In the genomic region with DNA sequence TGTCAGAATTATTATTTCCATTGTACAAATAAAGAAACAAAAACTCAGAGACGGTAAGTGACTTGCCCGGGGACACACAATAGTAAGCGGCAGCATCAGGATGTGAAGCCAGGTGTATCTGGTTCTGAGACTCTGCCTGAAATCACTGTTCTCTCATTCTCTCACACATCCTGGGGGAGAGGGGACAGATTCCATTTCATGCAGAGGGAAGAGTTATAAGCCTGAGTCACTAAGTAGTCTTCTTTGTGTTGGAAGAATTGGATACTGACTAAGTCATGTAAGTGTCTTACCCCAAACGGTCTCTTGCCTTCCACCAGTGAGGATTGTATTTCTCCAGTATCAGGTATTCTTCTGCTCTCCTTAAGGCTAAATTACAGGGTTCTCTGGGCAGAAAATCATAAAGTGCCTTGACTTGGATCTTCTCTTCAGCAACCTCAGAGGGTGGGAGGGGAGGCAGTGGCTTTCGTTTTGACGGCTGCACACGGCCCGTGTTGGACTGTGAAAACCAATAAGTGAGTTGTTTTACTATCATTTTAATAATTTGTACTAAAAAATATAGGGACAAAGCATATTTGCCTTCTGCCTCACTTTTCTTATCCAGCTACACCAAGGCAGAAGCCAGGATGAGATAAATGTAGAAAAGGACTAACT, we compare ENCODE assay signal across 11 cellular contexts. TPM values are rescaled to one million over a fixed set of nuclear protein-coding genes. Genes with fewer than 3 reads are reported as not detected.
DNase-seq lines count a peak whose midpoint lies in the region; ATAC-seq, FAIRE-seq and TF ChIP-seq lines count a peak whose summit lies in the region.
"Had no signal": no experiment of that assay in that cellular context is flagged by ENCODE, and none has a peak within 500 bp of the region (broad histone marks: within the 10 kb centered on the region; RNA-seq: fewer than 3 reads in every experiment).

No MANE protein-coding gene starts in this region.

- no peak overlapping the region for H2AFZ ChIP-seq in astrocyte (ENCODE audit: low read depth, low read length)

- no peak overlapping the region for H3K23ac ChIP-seq in mesendoderm (ENCODE audit: low read length)

- H3K36me3 Mint-ChIP-seq in astrocyte (ENCODE audit: low read depth, unreplicated experiment): no peaks in the 10 kb centered on the region

- H3K4me1 ChIP-seq in astrocyte (ENCODE audit: insufficient read depth, low read length) (no peaks in the 10 kb centered on the region), mesendoderm (ENCODE audit: control insufficient read depth, low read depth, low read length) (no peaks in the 10 kb centered on the region), gastroesophageal sphincter (no peaks in the 10 kb centered on the region)

- H3K4me1 Mint-ChIP-seq in astrocyte (ENCODE audit: low read depth, unreplicated experiment): peaks cover 11% of the 10 kb centered on the region

- no peak overlapping the region for H3K9ac ChIP-seq in astrocyte (ENCODE audit: low read length)
- no peak overlapping the region for H3K9ac ChIP-seq in mesendoderm (ENCODE audit: low read length)

- no peak overlapping the region for H3K4me3 ChIP-seq in astrocyte (ENCODE audit: insufficient read depth, low read depth, low read length)
- H3K4me3 ChIP-seq in mesendoderm (ENCODE audit: low read length): no peak overlapping the region
- H3K4me3 ChIP-seq in gastroesophageal sphincter: no peak overlapping the region

- H2BK5ac ChIP-seq in mesendoderm (ENCODE audit: low read length): no peak overlapping the region

- H3K79me2 ChIP-seq in astrocyte (ENCODE audit: insufficient read depth, low read length): no peaks in the 10 kb centered on the region
- H3K79me2 ChIP-seq in mesendoderm (ENCODE audit: control insufficient read depth, insufficient read depth, low read length): no peaks in the 10 kb centered on the region

- H3K27ac ChIP-seq in astrocyte (ENCODE audit: low read depth, low read length) (no peak overlapping the region), mesendoderm (ENCODE audit: low read depth, low read length) (no peak overlapping the region), gastroesophageal sphincter (no peak overlapping the region)
- H3K27ac ChIP-seq: C4-2B had no signal

- TF ChIP-seq EP300 in gastroesophageal sphincter (IDR thresholded peaks at IDR 0.05): no peak

- H2AK5ac ChIP-seq in mesendoderm (ENCODE audit: low read length): no peak overlapping the region

- no peak overlapping the region for H3K4ac ChIP-seq in mesendoderm (ENCODE audit: low read depth, low read length)

- H3K56ac ChIP-seq in mesendoderm (ENCODE audit: low read length): no peak overlapping the region

- FAIRE-seq in astrocyte (lab: Jason Lieb, UNC): no peak

- no peak overlapping the region for H3K4me3 Mint-ChIP-seq in astrocyte (ENCODE audit: unreplicated experiment)

- no peak for TF ChIP-seq CTCF in astrocyte (IDR thresholded peaks at IDR 0.05; ENCODE audit: insufficient read depth, low read depth, low read length)
- no peak for TF ChIP-seq CTCF in gastroesophageal sphincter (IDR thresholded peaks at IDR 0.05)

- H3K27ac Mint-ChIP-seq in astrocyte (ENCODE audit: unreplicated experiment): no peak overlapping the region

- H4K8ac ChIP-seq in mesendoderm (ENCODE audit: low read depth, low read length): no peak overlapping the region

- no peak overlapping the region for H3K18ac ChIP-seq in mesendoderm (ENCODE audit: low read length)

- H3K9me3 ChIP-seq in astrocyte (ENCODE audit: insufficient read depth, low read depth, low read length) (no peaks in the 10 kb centered on the region), gastroesophageal sphincter (no peaks in the 10 kb centered on the region)

- no peaks in the 10 kb centered on the region for H4K20me1 ChIP-seq in astrocyte (ENCODE audit: insufficient read depth, low read length)

- no peak overlapping the region for H2BK15ac ChIP-seq in mesendoderm (replicated peaks; ENCODE audit: low read depth)

- H3K4me2 ChIP-seq in astrocyte (ENCODE audit: low read length) (peak overlapping the region; percentile 32), mesendoderm (ENCODE audit: low read length) (no peak overlapping the region)

- no CpG with 5 or more reads among the region's 8 CpGs for WGBS in mesendoderm (ENCODE audit: extremely low coverage, insufficient coverage, low lambda C conversion rate)
- WGBS in gastroesophageal sphincter (ENCODE audit: low coverage in 1 of 2), 2 donors: 78 to 89% methylated on average over 6 to 8 of the region's 8 CpGs

- ATAC-seq in gastroesophageal sphincter: no peak
- ATAC-seq in GM19324 (IDR thresholded peaks at IDR 0.05; ENCODE audit: low FRiP score, unreplicated experiment): no peak
- ATAC-seq in HG02970 (IDR thresholded peaks at IDR 0.05; ENCODE audit: low FRiP score, unreplicated experiment): no peak

- TF ChIP-seq POLR2A in gastroesophageal sphincter (IDR thresholded peaks at IDR 0.05): no peak

- no peaks in the 10 kb centered on the region for H3K36me3 ChIP-seq in astrocyte (ENCODE audit: insufficient read depth, low read length)
- H3K36me3 ChIP-seq in mesendoderm (ENCODE audit: control insufficient read depth, insufficient read depth, low read length): no peaks in the 10 kb centered on the region
- no peaks in the 10 kb centered on the region for H3K36me3 ChIP-seq in gastroesophageal sphincter

- DNase-seq in AG20443 (ENCODE audit: low spot score) (peak; percentile 37), HS-27A (ENCODE audit: low read depth) (peak; percentile 29), astrocyte (ENCODE audit: low read depth) (peak; percentile 45), mesendoderm (peak; percentile 47), iPS-NIHi11 (ENCODE audit: low spot score) (no peak)
- DNase-seq: NCI-H1436, NCI-H774 had no signal

- H3K27me3 ChIP-seq in astrocyte (ENCODE audit: insufficient read depth, low read length) (no peaks in the 10 kb centered on the region), mesendoderm (ENCODE audit: insufficient read depth, low read length, poor library complexity) (no peaks in the 10 kb centered on the region), gastroesophageal sphincter (no peaks in the 10 kb centered on the region)

- H3K9me3 Mint-ChIP-seq in astrocyte (ENCODE audit: unreplicated experiment): no peaks in the 10 kb centered on the region

- H4K5ac ChIP-seq in mesendoderm (ENCODE audit: low read length): no peak overlapping the region

- no peaks in the 10 kb centered on the region for H3K79me1 ChIP-seq in mesendoderm (ENCODE audit: low read length)

- no peak overlapping the region for H2BK120ac ChIP-seq in mesendoderm (ENCODE audit: low read depth, low read length)

- no peaks in the 10 kb centered on the region for H3K27me3 Mint-ChIP-seq in astrocyte (ENCODE audit: low read depth, unreplicated experiment)

RNA-seq across cellular contexts. Expression of a gene that starts 21.9 kb away (rescaled TPM):
- total RNA-seq in astrocyte (0.50 TPM in 1 of 2 replicates, not detected in the other), gastroesophageal sphincter (under 1 TPM in 3 of 4 donors, not detected in 1; 0.32 to 0.81 (median 0.39) TPM)
- polyA plus RNA-seq in mesendoderm (2013, experiment 1 of 2): 0.06 TPM
- 0.07 TPM for polyA plus RNA-seq in mesendoderm (2013, experiment 2 of 2)
